ENCODE assay signal across 8 cellular contexts in genomic region chr5:62143268-62144229, GRCh38.
DNase-seq lines count a peak whose midpoint lies in the region; ATAC-seq and TF ChIP-seq lines count a peak whose summit lies in the region.

No MANE protein-coding gene starts in this region.

- H3K27ac ChIP-seq in Karpas-422 (ENCODE audit: low read length) = no peak overlapping the region
- no peak overlapping the region for H3K27ac ChIP-seq in ovary

- intact Hi-C loops in ovary (cut with DNase I) = no loop called here

- no peak overlapping the region for H2AFZ ChIP-seq in Karpas-422 (ENCODE audit: low read length)

- no peaks in the 10 kb centered on the region for H3K9me2 ChIP-seq in Karpas-422 (replicated peaks; ENCODE audit: insufficient read depth, low read length)

- no peak for TF ChIP-seq EP300 in ovary (IDR thresholded peaks at IDR 0.05)

- in situ Hi-C loops in astrocyte of the spinal cord (cut with HindIII; ENCODE audit: low sequenced_read_pairs) = no loop called here

- ATAC-seq in HG03521 (IDR thresholded peaks at IDR 0.05; ENCODE audit: unreplicated experiment) (no peak), HG02678 (IDR thresholded peaks at IDR 0.05; ENCODE audit: unreplicated experiment) (no peak)

- no peaks in the 10 kb centered on the region for H3K79me2 ChIP-seq in Karpas-422 (ENCODE audit: low read length)

- TF ChIP-seq CTCF in astrocyte of the spinal cord (IDR thresholded peaks at IDR 0.05; ENCODE audit: low read depth, low read length) (peak; percentile 54), ovary (IDR thresholded peaks at IDR 0.05) (no peak)

- no peak overlapping the region for H3K4me2 ChIP-seq in Karpas-422 (ENCODE audit: low read depth, low read length, poor library complexity, severe bottlenecking)

- H3K27me3 ChIP-seq in Karpas-422 (ENCODE audit: low read length) = no peaks in the 10 kb centered on the region
- no peaks in the 10 kb centered on the region for H3K27me3 ChIP-seq in ovary

- H3K4me1 ChIP-seq in Karpas-422 (ENCODE audit: low read length) (no peaks in the 10 kb centered on the region; the same call in 1 of the 2 replicates), ovary (ENCODE audit: insufficient read depth) (no peaks in the 10 kb centered on the region)

- H3K36me3 ChIP-seq in Karpas-422 (ENCODE audit: insufficient read depth, low read length) (no peaks in the 10 kb centered on the region), ovary (no peaks in the 10 kb centered on the region)

- no peak overlapping the region for H3K9ac ChIP-seq in Karpas-422 (ENCODE audit: low read length)

- H3K9me3 ChIP-seq in Karpas-422 (ENCODE audit: low read length) = no peaks in the 10 kb centered on the region
- no peaks in the 10 kb centered on the region for H3K9me3 ChIP-seq in ovary

- DNase-seq in DMS53 treated with DMSO at 0.1 percent for 48 hours (lab: John Stamatoyannopoulos, UW; ENCODE audit: unreplicated experiment) (peak; percentile 58), Karpas-422 (peak; percentile 63), astrocyte of the spinal cord (ENCODE audit: low read depth, low spot score) (peak; percentile 53), medulla oblongata (ENCODE audit: extremely low spot score) (peak; percentile 69), cerebellum (ENCODE audit: low spot score) (no peak), ovary (no peak)

- 11 to 22% (median 16%) methylated on average over 13 of the region's 13 CpGs for WGBS in ovary, 3 donors

- H4K20me1 ChIP-seq in Karpas-422 (ENCODE audit: insufficient read depth, low read depth, low read length) = no peaks in the 10 kb centered on the region

- TF ChIP-seq POLR2A in ovary (IDR thresholded peaks at IDR 0.05) = no peak

- H3K4me3 ChIP-seq in Karpas-422 (ENCODE audit: low read length) = no peak overlapping the region
- H3K4me3 ChIP-seq in astrocyte of the spinal cord (ENCODE audit: low read depth, low read length) = no peak overlapping the region
- H3K4me3 ChIP-seq in ovary = no peak overlapping the region

Comparison
In these comparisons a context has a peak if more than half of its experiments do, and no peak if none do; other contexts are left out.
1. DNase-seq: peak in DMS53 treated with DMSO at 0.1 percent for 48 hours (single experiment), Karpas-422 (single experiment), astrocyte of the spinal cord (single experiment) and medulla oblongata (single experiment); none in cerebellum (single experiment) and ovary (0 of 5).